35 cellular contexts compared by ENCODE assay signal in the genomic region with DNA sequence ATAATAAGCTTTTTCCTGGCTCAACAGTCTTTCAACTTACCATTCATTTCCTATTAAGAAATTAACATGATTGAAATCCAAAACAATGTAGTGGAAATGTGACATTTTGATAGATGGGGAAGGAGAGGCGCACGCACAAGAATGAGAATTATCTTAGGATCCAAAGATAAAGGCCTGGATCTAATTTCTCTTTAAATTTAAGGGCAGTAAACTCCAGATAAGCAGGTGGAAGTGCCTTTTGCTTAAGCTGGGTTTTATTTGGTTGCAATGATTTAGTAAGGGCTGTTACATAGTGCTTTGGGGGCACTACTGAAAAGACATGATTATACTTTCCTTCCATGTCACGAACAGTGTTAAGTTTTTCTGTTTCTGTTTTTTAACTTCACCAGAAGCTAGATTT.
"Had no signal": no experiment of that assay in that cellular context is flagged by ENCODE, and none has a peak within 500 bp of the region (broad histone marks: within the 10 kb centered on the region; RNA-seq: fewer than 3 reads in every experiment).

No MANE protein-coding gene starts in this region.

- H3K4me1 ChIP-seq: ascending aorta had no signal

- H3K36me3 ChIP-seq: ascending aorta, cardiac muscle cell had no signal

- H3K36me3 Mint-ChIP-seq: activated CD4-positive, alpha-beta memory T cell treated with anti-CD3 and anti-CD28 coated beads for 36 hours; activated naive CD4-positive, alpha-beta T cell treated with anti-CD3 and anti-CD28 coated beads, Interleukin-2, amount 10 ng/mL, durations not matched to agents 7 days and 5 days; activated naive CD4-positive, alpha-beta T cell treated with anti-CD3 and anti-CD28 coated beads, Interleukin-2, amount 50 U/mL, for 24 hours; activated naive CD8-positive, alpha-beta T cell; activated naive CD8-positive, alpha-beta T cell treated with anti-CD3 and anti-CD28 coated beads, Interleukin-2, amount 10 ng/mL, durations not matched to agents 7 days and 5 days; brain had no signal

- H3K4me3 Mint-ChIP-seq: activated B cell treated with CpG ODN at 0.5 μM for 24 hours; activated CD4-positive, alpha-beta memory T cell treated with anti-CD3 and anti-CD28 coated beads for 36 hours; activated CD4-positive, alpha-beta T cell treated with anti-CD3 and anti-CD28 coated beads, Interleukin-2, amount 10 ng/mL, durations not matched to agents 24 days and 14 days; activated CD8-positive, alpha-beta T cell treated with anti-CD3 and anti-CD28 coated beads for 36 hours; activated naive CD4-positive, alpha-beta T cell treated with anti-CD3 and anti-CD28 coated beads, Interleukin-2, amount 10 ng/mL, durations not matched to agents 7 days and 5 days; activated naive CD4-positive, alpha-beta T cell treated with anti-CD3 and anti-CD28 coated beads, Interleukin-2, amount 50 U/mL, for 24 hours; activated naive CD8-positive, alpha-beta T cell; activated naive CD8-positive, alpha-beta T cell treated with anti-CD3 and anti-CD28 coated beads, Interleukin-2, amount 10 ng/mL, durations not matched to agents 7 days and 5 days; activated naive CD8-positive, alpha-beta T cell treated with anti-CD3 and anti-CD28 coated beads, Interleukin-2, amount 50 U/mL, for 24 hours; activated T-cell treated with anti-CD3 and anti-CD28 coated beads, Interleukin-2, amount 50 U/mL, for 24 hours; activated T-helper 1 cell treated with anti-CD3 and anti-CD28 coated beads, Interleukin-12 subunit alpha, Interleukin-12 subunit beta, Interleukin-2, Interleukin-4 antibody, amounts not matched to agents 30 ng/mL and 10 ng/mL and 1 ng/mL, durations not matched to agents 14 hours and 24 hours and 36 hours; activated T-helper 17 cell treated with anti-CD3 and anti-CD28 coated beads, Interleukin-2, amount 50 U/mL, for 72 hours; brain; central memory CD8-positive, alpha-beta T cell; T-helper 1 cell treated with Interleukin-12 subunit alpha and Interleukin-12 subunit beta and Interleukin-4 antibody, amounts not matched to agents 30 μg/mL and 1 μg/mL, for 36 hours; T-helper 2 cell treated with Interferon-gamma antibody and Interleukin-4, amounts not matched to agents 5 μg/mL and 100 μg/mL, for 36 hours had no signal

- H3K27me3 Mint-ChIP-seq: brain; central memory CD8-positive, alpha-beta T cell had no signal

- H3K4me3 ChIP-seq: ascending aorta, cardiac muscle cell had no signal

- H3K27me3 ChIP-seq: ascending aorta, cardiac muscle cell had no signal

- ATAC-seq: activated CD8-positive, alpha-beta T cell treated with anti-CD3 and anti-CD28 coated beads for 36 hours; activated naive CD8-positive, alpha-beta T cell treated with anti-CD3 and anti-CD28 coated beads, Interleukin-2, amount 50 U/mL, for 24 hours; activated T-helper 17 cell treated with anti-CD3 and anti-CD28 coated beads, Interleukin-2, amount 50 U/mL, for 72 hours had no signal

- H3K4me1 Mint-ChIP-seq: activated naive CD4-positive, alpha-beta T cell treated with anti-CD3 and anti-CD28 coated beads, Interleukin-2, amount 10 ng/mL, durations not matched to agents 7 days and 5 days; activated naive CD4-positive, alpha-beta T cell treated with anti-CD3 and anti-CD28 coated beads, Interleukin-2, amount 50 U/mL, for 24 hours; activated naive CD8-positive, alpha-beta T cell treated with anti-CD3 and anti-CD28 coated beads, Interleukin-2, amount 10 ng/mL, durations not matched to agents 7 days and 5 days; activated naive CD8-positive, alpha-beta T cell treated with anti-CD3 and anti-CD28 coated beads, Interleukin-2, amount 50 U/mL, for 24 hours; activated T-helper 17 cell treated with anti-CD3 and anti-CD28 coated beads, Interleukin-2, amount 50 U/mL, for 72 hours had no signal

- H3K9me3 Mint-ChIP-seq: activated B cell treated with CpG ODN at 0.5 μM for 24 hours; activated CD4-positive, alpha-beta memory T cell treated with anti-CD3 and anti-CD28 coated beads for 36 hours; activated CD4-positive, alpha-beta T cell treated with anti-CD3 and anti-CD28 coated beads, Interleukin-2, amount 10 ng/mL, durations not matched to agents 24 days and 14 days; activated CD8-positive, alpha-beta T cell treated with anti-CD3 and anti-CD28 coated beads for 36 hours; activated naive CD4-positive, alpha-beta T cell treated with anti-CD3 and anti-CD28 coated beads, Interleukin-2, amount 10 ng/mL, durations not matched to agents 7 days and 5 days; activated naive CD4-positive, alpha-beta T cell treated with anti-CD3 and anti-CD28 coated beads, Interleukin-2, amount 50 U/mL, for 24 hours; activated naive CD8-positive, alpha-beta T cell treated with anti-CD3 and anti-CD28 coated beads, Interleukin-2, amount 10 ng/mL, durations not matched to agents 7 days and 5 days; activated naive CD8-positive, alpha-beta T cell treated with anti-CD3 and anti-CD28 coated beads, Interleukin-2, amount 50 U/mL, for 24 hours; activated T-cell treated with anti-CD3 and anti-CD28 coated beads, Interleukin-2, amount 50 U/mL, for 24 hours; activated T-helper 1 cell treated with anti-CD3 and anti-CD28 coated beads, Interleukin-12 subunit alpha, Interleukin-12 subunit beta, Interleukin-2, Interleukin-4 antibody, amounts not matched to agents 30 ng/mL and 10 ng/mL and 1 ng/mL, durations not matched to agents 14 hours and 24 hours and 36 hours; activated T-helper 17 cell treated with anti-CD3 and anti-CD28 coated beads, Interleukin-2, amount 50 U/mL, for 72 hours; brain; central memory CD8-positive, alpha-beta T cell; T-helper 1 cell treated with Interleukin-12 subunit alpha and Interleukin-12 subunit beta and Interleukin-4 antibody, amounts not matched to agents 30 μg/mL and 1 μg/mL, for 36 hours; T-helper 2 cell treated with Interferon-gamma antibody and Interleukin-4, amounts not matched to agents 5 μg/mL and 100 μg/mL, for 36 hours had no signal

- H3K27ac Mint-ChIP-seq: activated B cell treated with CpG ODN at 0.5 μM for 24 hours; activated CD4-positive, alpha-beta memory T cell treated with anti-CD3 and anti-CD28 coated beads for 36 hours; activated CD4-positive, alpha-beta T cell treated with anti-CD3 and anti-CD28 coated beads, Interleukin-2, amount 10 ng/mL, durations not matched to agents 24 days and 14 days; activated CD8-positive, alpha-beta T cell treated with anti-CD3 and anti-CD28 coated beads for 36 hours; activated naive CD4-positive, alpha-beta T cell treated with anti-CD3 and anti-CD28 coated beads, Interleukin-2, amount 10 ng/mL, durations not matched to agents 7 days and 5 days; activated naive CD4-positive, alpha-beta T cell treated with anti-CD3 and anti-CD28 coated beads, Interleukin-2, amount 50 U/mL, for 24 hours; activated naive CD8-positive, alpha-beta T cell; activated naive CD8-positive, alpha-beta T cell treated with anti-CD3 and anti-CD28 coated beads, Interleukin-2, amount 10 ng/mL, durations not matched to agents 7 days and 5 days; activated naive CD8-positive, alpha-beta T cell treated with anti-CD3 and anti-CD28 coated beads, Interleukin-2, amount 50 U/mL, for 24 hours; activated T-cell treated with anti-CD3 and anti-CD28 coated beads, Interleukin-2, amount 50 U/mL, for 24 hours; activated T-helper 1 cell treated with anti-CD3 and anti-CD28 coated beads, Interleukin-12 subunit alpha, Interleukin-12 subunit beta, Interleukin-2, Interleukin-4 antibody, amounts not matched to agents 30 ng/mL and 10 ng/mL and 1 ng/mL, durations not matched to agents 14 hours and 24 hours and 36 hours; activated T-helper 17 cell treated with anti-CD3 and anti-CD28 coated beads, Interleukin-2, amount 50 U/mL, for 72 hours; T-helper 1 cell treated with Interleukin-12 subunit alpha and Interleukin-12 subunit beta and Interleukin-4 antibody, amounts not matched to agents 30 μg/mL and 1 μg/mL, for 36 hours; T-helper 2 cell treated with Interferon-gamma antibody and Interleukin-4, amounts not matched to agents 5 μg/mL and 100 μg/mL, for 36 hours had no signal

- DNase-seq: activated B cell treated with CpG ODN at 0.5 μM for 24 hours; activated CD4-positive, alpha-beta memory T cell treated with anti-CD3 and anti-CD28 coated beads for 36 hours; activated CD4-positive, alpha-beta T cell treated with anti-CD3 and anti-CD28 coated beads for 4 hours; activated CD4-positive, alpha-beta T cell treated with anti-CD3 and anti-CD28 coated beads, Interleukin-2, amount 10 ng/mL, durations not matched to agents 24 days and 14 days; activated CD4-positive, alpha-beta T cell treated with anti-CD3 and anti-CD28 coated beads, Interleukin-2, amount 50 U/mL, for 1 hour; activated CD4-positive, alpha-beta T cell treated with anti-CD3 and anti-CD28 coated beads, Interleukin-2, amount 50 U/mL, for 4 hours; activated CD4-positive, CD25-positive, alpha-beta regulatory T cell treated with anti-CD3 and anti-CD28 coated beads, Interleukin-2, amount 50 U/mL, for 72 hours; activated CD8-positive, alpha-beta memory T cell treated with anti-CD3 and anti-CD28 coated beads, Interleukin-2, amount 50 U/mL, for 4 hours; activated CD8-positive, alpha-beta T cell treated with anti-CD3 and anti-CD28 coated beads for 36 hours; activated effector memory CD4-positive, alpha-beta T cell treated with anti-CD3 and anti-CD28 coated beads, Interleukin-2, amount 50 U/mL, for 16 hours; activated gamma-delta T cell treated with Interleukin-2 at 50 U/mL for 16 hours; activated naive CD4-positive, alpha-beta T cell; activated naive CD4-positive, alpha-beta T cell treated with anti-CD3 and anti-CD28 coated beads, Interleukin-2, amount 10 ng/mL, durations not matched to agents 7 days and 5 days; activated naive CD8-positive, alpha-beta T cell treated with anti-CD3 and anti-CD28 coated beads, Interleukin-2, amount 10 ng/mL, durations not matched to agents 7 days and 5 days; activated naive CD8-positive, alpha-beta T cell treated with anti-CD3 and anti-CD28 coated beads, Interleukin-2, amount 50 U/mL, for 24 hours; activated T-cell treated with anti-CD3 and anti-CD28 coated beads, Interleukin-2, amount 50 U/mL, for 24 hours; activated T-cell treated with anti-CD3 and anti-CD28 coated beads, Interleukin-2, amount 50 U/mL, for 48 hours; amygdala; anterior cingulate cortex; caudate nucleus; cerebellar nuclear complex; T-helper 1 cell; T-helper 2 cell; T-helper 9 cell had no signal

- H3K9me3 ChIP-seq: ascending aorta had no signal

- H3K27ac ChIP-seq: ascending aorta, cardiac muscle cell, VCaP had no signal
